In the genomic region with DNA sequence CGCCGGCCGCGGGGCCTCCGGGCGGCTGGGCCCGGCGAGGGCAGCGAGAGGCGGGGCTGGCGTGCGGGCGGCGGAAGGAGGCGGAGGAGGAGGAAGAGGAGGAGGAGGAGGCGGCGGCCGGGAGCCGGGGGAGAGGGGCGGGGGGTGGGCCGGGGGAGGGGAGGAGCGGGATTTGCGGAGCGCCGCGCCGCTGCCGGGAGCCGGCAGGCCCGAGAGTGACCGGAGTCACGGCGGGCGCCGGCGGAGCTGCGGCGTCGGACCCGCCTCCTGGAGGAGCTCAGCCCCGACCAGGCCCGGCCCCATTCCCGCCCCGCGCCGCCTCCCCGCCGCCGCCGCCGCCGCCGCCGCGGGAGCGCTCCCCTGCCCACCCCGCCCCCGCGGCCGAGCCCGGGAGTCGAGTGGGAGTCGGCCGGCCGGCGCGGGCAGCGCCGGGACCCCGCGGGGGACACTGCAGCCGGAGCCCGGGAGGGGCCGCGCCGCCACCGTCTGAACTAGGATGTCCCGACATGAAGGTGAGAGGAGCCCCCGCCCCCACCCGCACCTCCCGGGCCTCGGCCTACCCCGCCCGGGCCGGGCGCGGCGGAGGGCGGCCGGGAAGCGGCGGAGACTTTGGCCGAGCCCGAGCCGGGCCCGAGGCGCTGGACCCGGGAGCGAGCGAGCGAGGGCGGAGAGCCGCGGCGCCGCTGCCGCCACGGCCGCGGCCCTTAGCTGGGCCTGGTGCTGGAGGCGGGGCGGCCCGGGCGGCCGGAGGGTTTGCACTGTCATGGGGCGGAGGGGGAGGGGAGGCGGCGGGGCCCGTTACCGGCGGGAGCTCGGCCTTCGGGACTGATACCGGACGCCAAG, we compare ENCODE assay signal across 1 cellular context.
TF ChIP-seq lines count a peak whose summit lies in the region.

KCMF1 (plus strand) TSS at position 206 of the 843 bp plus-strand sequence; CDS start at position 497, 291 bp downstream.

TF ChIP-seq in HepG2, 621 proteins besides CTCF, POLR2A, EP300 and RAD21 (continued from another document):
- TF ChIP-seq REXO4 (CRISPR knock-in tag; IDR thresholded peaks at IDR 0.05; ENCODE audit: borderline replicate concordance), result no peak
- no peak for TF ChIP-seq HOXD1 (CRISPR knock-in tag; IDR thresholded peaks at IDR 0.05)
- TF ChIP-seq ZGPAT (CRISPR knock-in tag; IDR thresholded peaks at IDR 0.05), result 0 out of 2 replicates have a peak, but pooled peaks have one; percentile 15
- TF ChIP-seq NCOA2 (CRISPR knock-in tag; IDR thresholded peaks at IDR 0.05), result no peak
- TF ChIP-seq ZNF451 (CRISPR knock-in tag; IDR thresholded peaks at IDR 0.05), result peak; percentile 9; the same call in 1 of the 2 replicates
- TF ChIP-seq TFDP1 (CRISPR knock-in tag; IDR thresholded peaks at IDR 0.05; ENCODE audit: borderline replicate concordance), result 0 out of 2 replicates have a peak, but pooled peaks have one; percentile 33
- TF ChIP-seq MEIS2 (CRISPR knock-in tag; IDR thresholded peaks at IDR 0.05), result 0 out of 2 replicates have a peak, but pooled peaks have one; percentile 1
- no peak for TF ChIP-seq MAZ (IDR thresholded peaks at IDR 0.05; ENCODE audit: borderline replicate concordance, low read depth, low read length)
- TF ChIP-seq MAZ (CRISPR knock-in tag; IDR thresholded peaks at IDR 0.05; ENCODE audit: low read depth), result peak; percentile 51; the same call in 1 of the 2 replicates
- TF ChIP-seq DNMT3B (CRISPR knock-in tag; conservative IDR thresholded peaks at IDR 0.05), result no peak
- 0 out of 2 replicates have a peak, but pooled peaks have one; percentile 81 for TF ChIP-seq ZNF816 (CRISPR knock-in tag; IDR thresholded peaks at IDR 0.05; ENCODE audit: borderline replicate concordance)
- TF ChIP-seq ZNF891 (CRISPR knock-in tag; IDR thresholded peaks at IDR 0.05), result no peak
- no peak for TF ChIP-seq GPN1 (CRISPR knock-in tag; IDR thresholded peaks at IDR 0.05; ENCODE audit: borderline replicate concordance)
- TF ChIP-seq, protein P1, sequence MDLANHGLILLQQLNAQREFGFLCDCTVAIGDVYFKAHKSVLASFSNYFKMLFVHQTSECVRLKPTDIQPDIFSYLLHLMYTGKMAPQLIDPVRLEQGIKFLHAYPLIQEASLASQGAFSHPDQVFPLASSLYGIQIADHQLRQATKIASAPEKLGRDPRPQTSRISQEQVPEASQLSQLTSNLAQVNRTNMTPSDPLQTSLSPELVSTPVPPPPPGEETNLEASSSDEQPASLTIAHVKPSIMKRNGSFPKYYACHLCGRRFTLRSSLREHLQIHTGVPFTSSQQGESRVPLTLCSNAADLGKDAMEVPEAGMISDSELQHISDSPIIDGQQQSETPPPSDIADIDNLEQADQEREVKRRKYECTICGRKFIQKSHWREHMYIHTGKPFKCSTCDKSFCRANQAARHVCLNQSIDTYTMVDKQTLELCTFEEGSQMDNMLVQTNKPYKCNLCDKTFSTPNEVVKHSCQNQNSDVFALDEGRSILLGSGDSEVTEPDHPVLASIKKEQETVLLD (CRISPR knock-in tag; IDR thresholded peaks at IDR 0.05; ENCODE audit: low read depth), result peak; percentile 81; the same call in 1 of the 2 replicates
- TF ChIP-seq ZHX1 (CRISPR knock-in tag; IDR thresholded peaks at IDR 0.05; ENCODE audit: low read depth), result no peak
- no peak; the same call in 1 of the 2 replicates for TF ChIP-seq SALL1 (CRISPR knock-in tag; IDR thresholded peaks at IDR 0.05)
- no peak for TF ChIP-seq NCOA5 (CRISPR knock-in tag; IDR thresholded peaks at IDR 0.05)
- peak; percentile 8 for TF ChIP-seq SKI (IDR thresholded peaks at IDR 0.05; ENCODE audit: partially characterized antibody)
- peak; percentile 29 for TF ChIP-seq SP5 (CRISPR knock-in tag; IDR thresholded peaks at IDR 0.05; ENCODE audit: borderline replicate concordance, low read depth)
- TF ChIP-seq, protein P2, sequence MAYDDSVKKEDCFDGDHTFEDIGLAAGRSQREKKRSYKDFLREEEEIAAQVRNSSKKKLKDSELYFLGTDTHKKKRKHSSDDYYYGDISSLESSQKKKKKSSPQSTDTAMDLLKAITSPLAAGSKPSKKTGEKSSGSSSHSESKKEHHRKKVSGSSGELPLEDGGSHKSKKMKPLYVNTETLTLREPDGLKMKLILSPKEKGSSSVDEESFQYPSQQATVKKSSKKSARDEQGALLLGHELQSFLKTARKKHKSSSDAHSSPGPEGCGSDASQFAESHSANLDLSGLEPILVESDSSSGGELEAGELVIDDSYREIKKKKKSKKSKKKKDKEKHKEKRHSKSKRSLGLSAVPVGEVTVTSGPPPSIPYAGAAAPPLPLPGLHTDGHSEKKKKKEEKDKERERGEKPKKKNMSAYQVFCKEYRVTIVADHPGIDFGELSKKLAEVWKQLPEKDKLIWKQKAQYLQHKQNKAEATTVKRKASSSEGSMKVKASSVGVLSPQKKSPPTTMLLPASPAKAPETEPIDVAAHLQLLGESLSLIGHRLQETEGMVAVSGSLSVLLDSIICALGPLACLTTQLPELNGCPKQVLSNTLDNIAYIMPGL (CRISPR knock-in tag; IDR thresholded peaks at IDR 0.05; ENCODE audit: borderline replicate concordance in 1 of 2, low read depth in 1 of 2), result no peak
- peak; percentile 1; the same call in 1 of the 2 replicates for TF ChIP-seq ZNF607 (CRISPR knock-in tag; IDR thresholded peaks at IDR 0.05; ENCODE audit: borderline replicate concordance)
- no peak for TF ChIP-seq NFYB (CRISPR knock-in tag; IDR thresholded peaks at IDR 0.05)
- TF ChIP-seq ZNF430 (CRISPR knock-in tag; IDR thresholded peaks at IDR 0.05), result no peak
- no peak for TF ChIP-seq PHF20 (CRISPR knock-in tag; IDR thresholded peaks at IDR 0.05)
- TF ChIP-seq ZNF251 (CRISPR knock-in tag; IDR thresholded peaks at IDR 0.05), result no peak
- TF ChIP-seq KLF15 (CRISPR knock-in tag; IDR thresholded peaks at IDR 0.05; ENCODE audit: borderline replicate concordance), result no peak
- TF ChIP-seq KLF12 (CRISPR knock-in tag; IDR thresholded peaks at IDR 0.05; ENCODE audit: borderline replicate concordance), result no peak
- peak; percentile 3; the same call in 1 of the 3 replicates for TF ChIP-seq MXI1 (IDR thresholded peaks at IDR 0.05; ENCODE audit: borderline replicate concordance, low read depth, low read length)
- no peak for TF ChIP-seq ZFP36L1 (CRISPR knock-in tag; IDR thresholded peaks at IDR 0.05)
- TF ChIP-seq BRCA1 (CRISPR knock-in tag; IDR thresholded peaks at IDR 0.05), result no peak
- peak; percentile 13; the same call in 1 of the 2 replicates for TF ChIP-seq SAFB2 (CRISPR knock-in tag; IDR thresholded peaks at IDR 0.05; ENCODE audit: borderline replicate concordance, low read depth)
- no peak for TF ChIP-seq ZNF205 (CRISPR knock-in tag; IDR thresholded peaks at IDR 0.05)
- no peak for TF ChIP-seq ZHX2 (IDR thresholded peaks at IDR 0.05; ENCODE audit: low read depth)
- TF ChIP-seq ZHX2 (CRISPR knock-in tag; IDR thresholded peaks at IDR 0.05; ENCODE audit: borderline replicate concordance), result no peak
- TF ChIP-seq ZNF850 (CRISPR knock-in tag; conservative IDR thresholded peaks at IDR 0.05), result 0 out of 2 replicates have a peak, but pooled peaks have one; percentile 42
- TF ChIP-seq TAF1 (CRISPR knock-in tag; IDR thresholded peaks at IDR 0.05), result 0 out of 2 replicates have a peak, but pooled peaks have one; percentile 11
- TF ChIP-seq, protein P3, sequence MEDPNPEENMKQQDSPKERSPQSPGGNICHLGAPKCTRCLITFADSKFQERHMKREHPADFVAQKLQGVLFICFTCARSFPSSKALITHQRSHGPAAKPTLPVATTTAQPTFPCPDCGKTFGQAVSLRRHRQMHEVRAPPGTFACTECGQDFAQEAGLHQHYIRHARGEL (CRISPR knock-in tag; IDR thresholded peaks at IDR 0.05), result no peak
- peak; percentile 24; the same call in 1 of the 2 replicates for TF ChIP-seq GABPA (IDR thresholded peaks at IDR 0.05; ENCODE audit: low read depth, low read length)
- TF ChIP-seq GABPA (CRISPR knock-in tag; IDR thresholded peaks at IDR 0.05; ENCODE audit: low read depth), result no peak; the same call in 1 of the 2 replicates
- TF ChIP-seq, protein P4, sequence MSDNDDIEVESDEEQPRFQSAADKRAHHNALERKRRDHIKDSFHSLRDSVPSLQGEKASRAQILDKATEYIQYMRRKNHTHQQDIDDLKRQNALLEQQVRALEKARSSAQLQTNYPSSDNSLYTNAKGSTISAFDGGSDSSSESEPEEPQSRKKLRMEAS (IDR thresholded peaks at IDR 0.05), result peak; percentile 30; the same call in 1 of the 2 replicates
- TF ChIP-seq ZNF639 (CRISPR knock-in tag; conservative IDR thresholded peaks at IDR 0.05), result peak; percentile 27; the same call in 1 of the 2 replicates
- TF ChIP-seq ZNF263 (CRISPR knock-in tag; IDR thresholded peaks at IDR 0.05), result peak; percentile 77; the same call in 1 of the 2 replicates
- no peak for TF ChIP-seq HIVEP1 (CRISPR knock-in tag; IDR thresholded peaks at IDR 0.05)
- no peak for TF ChIP-seq CHD4 (IDR thresholded peaks at IDR 0.05; ENCODE audit: borderline replicate concordance, low read length)
TF ChIP-seq in HepG2: peak in this region for 20.
